Comparison of ENCODE assay signal across 8 cellular contexts in the genomic region with DNA sequence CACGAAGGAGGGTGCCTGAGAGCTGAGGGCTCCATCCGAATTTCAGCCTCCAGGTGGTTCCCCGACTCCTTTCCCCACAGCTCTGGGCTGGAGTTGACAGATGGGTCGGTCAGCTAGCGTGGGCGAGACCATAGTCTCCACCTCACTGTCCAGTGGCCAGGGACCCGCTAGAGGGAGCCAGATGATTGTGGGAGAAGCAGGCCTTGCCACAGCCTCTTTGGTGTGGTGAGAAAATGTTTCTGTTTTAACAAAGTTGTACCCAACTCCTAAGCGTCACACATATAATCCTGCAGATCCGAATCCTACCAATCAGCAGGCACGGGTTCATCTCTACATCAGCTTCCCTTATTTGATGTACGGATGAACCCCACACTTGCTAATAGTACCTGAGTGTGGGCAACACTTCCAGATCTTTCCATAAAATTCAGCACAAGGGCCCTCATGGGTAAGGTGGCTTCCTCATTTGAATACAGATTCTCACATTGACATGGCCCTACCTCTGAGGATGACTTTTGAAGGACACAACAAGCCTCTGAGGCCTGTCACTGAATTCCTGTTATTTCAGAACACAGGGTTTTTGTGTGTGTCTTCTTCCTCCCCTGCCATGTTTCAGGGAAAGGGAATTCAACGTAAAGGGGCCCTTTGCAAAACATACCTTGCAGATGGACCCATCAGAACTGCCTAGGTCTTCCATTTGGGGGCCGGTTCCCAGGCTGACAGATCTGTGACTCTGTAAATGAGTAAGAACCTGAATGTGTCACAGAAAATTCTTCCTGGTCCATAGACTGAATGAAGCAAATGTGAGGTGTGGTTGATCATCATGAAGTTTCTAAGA.
A peak's percentile ranks its signal among the peaks of the same experiment; 100 is the strongest.
DNase-seq lines count a peak whose midpoint lies in the region; ATAC-seq and TF ChIP-seq lines count a peak whose summit lies in the region.

No MANE protein-coding gene starts in this region.

- no peak overlapping the region for H3K4me3 ChIP-seq in coronary artery
- H3K4me3 ChIP-seq in lower leg skin (ENCODE audit: low read depth, poor library complexity, severe bottlenecking): no peak overlapping the region

- ATAC-seq in GM18907 (IDR thresholded peaks at IDR 0.05; ENCODE audit: unreplicated experiment) (peak; percentile 72), HG03103 (IDR thresholded peaks at IDR 0.05; ENCODE audit: low read depth, unreplicated experiment) (peak; percentile 53)

- intact Hi-C loops in lower leg skin (cut with DNase I; ENCODE audit: low total_unique reads): no loop called here

- H3K27ac ChIP-seq in coronary artery: no peak overlapping the region

- WGBS in lower leg skin, 2 donors: 31 to 44% methylated on average over 13 of the region's 13 CpGs

- no peak for TF ChIP-seq POLR2A in lower leg skin (IDR thresholded peaks at IDR 0.05)

- TF ChIP-seq CTCF in coronary artery (IDR thresholded peaks at IDR 0.05) (peak; percentile 83), lower leg skin (IDR thresholded peaks at IDR 0.05) (no peak)

- peak; percentile 84 for DNase-seq in Ammon's horn (ENCODE audit: low spot score)
- peak; percentile 8 for DNase-seq in NCI-H345 treated with DMSO at 0.1 percent for 48 hours (lab: John Stamatoyannopoulos, UW; ENCODE audit: unreplicated experiment)
- peak; percentile 91 for DNase-seq in activated CD4-positive, alpha-beta T cell treated with anti-CD3 and anti-CD28 coated beads for 48 hours
- no peak for DNase-seq in coronary artery (ENCODE audit: low spot score)
- DNase-seq in lower leg skin (ENCODE audit: low spot score in 2 of 2): peak; percentile 62 to 94
- peak; percentile 70 to 86 (median 82) for DNase-seq in stimulated activated CD4-positive, alpha-beta T cell treated with anti-CD3 and anti-CD28 coated beads, TNF-alpha, amount 100 ng/mL, for 48 hours (ENCODE audit: low read depth in 3 of 3)
